9 cellular contexts compared by ENCODE assay signal in genomic region chr5:170184007-170184687, GRCh38. TPM values are rescaled to one million over a fixed set of nuclear protein-coding genes. Genes with fewer than 3 reads are reported as not detected.
A peak's percentile ranks its signal among the peaks of the same experiment; 100 is the strongest.
DNase-seq lines count a peak whose midpoint lies in the region; ATAC-seq and TF ChIP-seq lines count a peak whose summit lies in the region.
"Had no signal": no experiment of that assay in that cellular context is flagged by ENCODE, and none has a peak within 500 bp of the region (broad histone marks: within the 10 kb centered on the region; RNA-seq: fewer than 3 reads in every experiment).

No MANE protein-coding gene starts in this region.

- no peaks in the 10 kb centered on the region for H3K4me1 Mint-ChIP-seq in activated naive CD4-positive, alpha-beta T cell treated with anti-CD3 and anti-CD28 coated beads, Interleukin-2, amount 10 ng/mL, durations not matched to agents 7 days and 5 days

- peak; percentile 78 for ATAC-seq in GM18867 (IDR thresholded peaks at IDR 0.05; ENCODE audit: unreplicated experiment)
- peak; percentile 86 for ATAC-seq in HG03342 (IDR thresholded peaks at IDR 0.05; ENCODE audit: unreplicated experiment)
- peak; percentile 93 for ATAC-seq in Right ventricle myocardium superior (ENCODE audit: poor library complexity)
- ATAC-seq in HG02981 (IDR thresholded peaks at IDR 0.05; ENCODE audit: unreplicated experiment) = no peak

- CTCF ChIA-PET in BJ (lab: Yijun Ruan, JAX) = interaction anchor here (0.7 to 5.3 kb wide), 22 partner anchors 10 to 482 kb away, joined by 3 to 79 read pairs (median 4); partner anchors contain the start of gene INSYN2B
- CTCF ChIA-PET in activated naive CD4-positive, alpha-beta T cell treated with anti-CD3 and anti-CD28 coated beads, Interleukin-2, amount 10 ng/mL, durations not matched to agents 7 days and 5 days (lab: Charles Lee) = interaction anchor here (0.6 to 4.3 kb wide), 19 partner anchors 9 to 1330 kb away, joined by 3 to 34 read pairs (median 3); no protein-coding TSS in a partner anchor

- POLR2A ChIA-PET in BJ (lab: Charles Lee) = no interaction called here

- intact Hi-C loops in Right ventricle myocardium superior (cut with DNase I) = loop anchor here (1.0 kb wide), 1 partner anchor 84 kb away; no protein-coding TSS in a partner anchor
- intact Hi-C loops in posterior cingulate gyrus (cut with DNase I) = loop anchor here (1.0 kb wide), 1 partner anchor 84 kb away; no protein-coding TSS in a partner anchor

- TF ChIP-seq CTCF in BJ (IDR thresholded peaks at IDR 0.05; ENCODE audit: insufficient read depth, low read depth, low read length) = peak; percentile 84

- no peaks in the 10 kb centered on the region for H3K36me3 ChIP-seq in BJ (ENCODE audit: control insufficient read depth, insufficient read depth, low read length)

- H3K36me3 Mint-ChIP-seq in activated naive CD4-positive, alpha-beta T cell treated with anti-CD3 and anti-CD28 coated beads, Interleukin-2, amount 10 ng/mL, durations not matched to agents 7 days and 5 days = no peaks in the 10 kb centered on the region
- H3K36me3 Mint-ChIP-seq: IgD-negative memory B cell had no signal

- peaks cover 32% of the 10 kb centered on the region for H3K27me3 Mint-ChIP-seq in activated naive CD4-positive, alpha-beta T cell treated with anti-CD3 and anti-CD28 coated beads, Interleukin-2, amount 10 ng/mL, durations not matched to agents 7 days and 5 days

- no peaks in the 10 kb centered on the region for H3K9me3 Mint-ChIP-seq in activated naive CD4-positive, alpha-beta T cell treated with anti-CD3 and anti-CD28 coated beads, Interleukin-2, amount 10 ng/mL, durations not matched to agents 7 days and 5 days
- H3K9me3 Mint-ChIP-seq: IgD-negative memory B cell had no signal

- H3K4me3 ChIP-seq in BJ (ENCODE audit: low read depth, low read length) = no peak overlapping the region

- DNase-seq in BJ (ENCODE audit: low read depth) (no peak), OCI-M1 (lab: John Stamatoyannopoulos, UW) (peak; percentile 71), Right ventricle myocardium superior (peak; percentile 69), posterior cingulate gyrus (peak; percentile 39 to 95 (median 69))
- DNase-seq in activated naive CD4-positive, alpha-beta T cell treated with anti-CD3 and anti-CD28 coated beads, Interleukin-2, amount 10 ng/mL, durations not matched to agents 7 days and 5 days = peak; percentile 60

- peaks cover 2% of the 10 kb centered on the region; the same call in 1 of the 2 replicates for H3K27me3 ChIP-seq in BJ (ENCODE audit: control insufficient read depth, insufficient read depth, low read length)

- H3K4me3 Mint-ChIP-seq in activated naive CD4-positive, alpha-beta T cell treated with anti-CD3 and anti-CD28 coated beads, Interleukin-2, amount 10 ng/mL, durations not matched to agents 7 days and 5 days = no peak overlapping the region
- H3K4me3 Mint-ChIP-seq: IgD-negative memory B cell had no signal

- no peak overlapping the region for H3K27ac Mint-ChIP-seq in activated naive CD4-positive, alpha-beta T cell treated with anti-CD3 and anti-CD28 coated beads, Interleukin-2, amount 10 ng/mL, durations not matched to agents 7 days and 5 days
- H3K27ac Mint-ChIP-seq: IgD-negative memory B cell had no signal

RNA-seq across cellular contexts. Expression of gene C5orf58, which starts 48.6 kb away (rescaled TPM):
- not detected in 2 replicates for polyA plus RNA-seq in BJ (2011; rRNA removed)
- not detected in 2 replicates for polyA minus RNA-seq in BJ (2011; rRNA and poly(A)+ RNA removed)
- total RNA-seq in Right ventricle myocardium superior = 0.65 TPM
- polyA plus RNA-seq: IgD-negative memory B cell had no signal
